ENCODE assay signal across 16 cellular contexts in the genomic region with DNA sequence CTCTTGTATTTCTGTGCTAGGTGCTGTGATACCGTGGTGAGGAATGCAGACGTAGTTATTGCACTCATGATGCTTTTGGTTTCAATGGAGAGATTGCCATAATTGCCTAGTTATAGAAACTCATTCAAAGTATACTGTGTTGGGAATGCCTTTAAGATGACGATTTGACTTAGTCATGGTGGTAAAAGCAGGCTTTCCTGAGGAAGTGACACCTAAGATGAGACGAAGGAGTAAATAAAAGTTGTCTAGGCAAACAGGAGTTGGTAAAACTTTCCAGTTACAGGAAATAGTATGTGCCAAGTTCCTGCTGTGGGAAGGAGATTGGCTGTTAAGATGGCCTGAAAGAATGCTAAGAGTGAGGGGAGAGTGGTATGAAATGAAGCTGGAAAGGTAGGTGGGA. TPM values are rescaled to one million over a fixed set of nuclear protein-coding genes. Genes with fewer than 3 reads are reported as not detected.
DNase-seq lines count a peak whose midpoint lies in the region; FAIRE-seq and TF ChIP-seq lines count a peak whose summit lies in the region.
"Had no signal": no experiment of that assay in that cellular context is flagged by ENCODE, and none has a peak within 500 bp of the region (broad histone marks: within the 10 kb centered on the region; RNA-seq: fewer than 3 reads in every experiment).

No MANE protein-coding gene starts in this region.

- H3K4me2 ChIP-seq in BLaER1 treated with 17β-estradiol and CSF1 and Interleukin-3, amounts not matched to agents 10 nM and 100 nM, result peak overlapping the region in 7 of 11 experiments; percentile 17 to 53 (median 41); a peak in 9 of 22 replicates
- peak overlapping the region; percentile 42 for H3K4me2 ChIP-seq in astrocyte (ENCODE audit: low read length)
- H3K4me2 ChIP-seq in keratinocyte (ENCODE audit: control insufficient read depth, extremely low read depth, insufficient read depth, low read depth, low read length), result peak overlapping the region; percentile 44

- H3K9me1 ChIP-seq in keratinocyte (ENCODE audit: control insufficient read depth, extremely low read depth, insufficient read depth, low read length), result no peaks in the 10 kb centered on the region

- no peaks in the 10 kb centered on the region for H4K20me1 ChIP-seq in BLaER1 treated with 17β-estradiol and CSF1 and Interleukin-3, amounts not matched to agents 10 nM and 100 nM
- H4K20me1 ChIP-seq in astrocyte (ENCODE audit: insufficient read depth, low read length) (peaks cover 6% of the 10 kb centered on the region), keratinocyte (ENCODE audit: control insufficient read depth, extremely low read depth, insufficient read depth, low read length) (no peaks in the 10 kb centered on the region)

- peaks cover 3% of the 10 kb centered on the region for H3K36me3 Mint-ChIP-seq in astrocyte (ENCODE audit: low read depth, unreplicated experiment)

- dilution Hi-C loops in keratinocyte (cut with MboI; ENCODE audit: extremely low pct_ligation_motif_present, low sequenced_read_pairs), result no loop called here

- in situ Hi-C loops in GM13976 (cut with MboI; ENCODE audit: low sequenced_read_pairs, unreplicated experiment), result no loop called here

- H3K79me2 ChIP-seq in astrocyte (ENCODE audit: insufficient read depth, low read length) (no peaks in the 10 kb centered on the region), keratinocyte (ENCODE audit: control insufficient read depth, insufficient read depth, low read length) (no peaks in the 10 kb centered on the region)
- H3K79me2 ChIP-seq: parathyroid adenoma had no signal

- H3K4me3 ChIP-seq in BLaER1 treated with 17β-estradiol and CSF1 and Interleukin-3, amounts not matched to agents 10 nM and 100 nM, result no peak overlapping the region
- H3K4me3 ChIP-seq in astrocyte (ENCODE audit: insufficient read depth, low read depth, low read length) (no peak overlapping the region), keratinocyte (ENCODE audit: control insufficient read depth in 2 of 3, extremely low read depth in 1 of 3, insufficient read depth in 2 of 3, low read depth in 1 of 3, low read length in 3 of 3) (no peak overlapping the region)
- H3K4me3 ChIP-seq: testis had no signal

- peaks cover 0 to 9% (median 3%) of the 10 kb centered on the region in 10 experiments; a peak in 10 of 20 replicates for H3K4me1 ChIP-seq in BLaER1 treated with 17β-estradiol and CSF1 and Interleukin-3, amounts not matched to agents 10 nM and 100 nM
- H3K4me1 ChIP-seq in astrocyte (ENCODE audit: insufficient read depth, low read length) (peaks cover 8% of the 10 kb centered on the region), keratinocyte (ENCODE audit: control insufficient read depth, extremely low read depth, insufficient read depth, low read length) (peaks cover 16% of the 10 kb centered on the region)
- H3K4me1 ChIP-seq: parathyroid adenoma, testis had no signal

- no peaks in the 10 kb centered on the region for H3K9me3 ChIP-seq in BLaER1 treated with 17β-estradiol and CSF1 and Interleukin-3, amounts not matched to agents 10 nM and 100 nM (replicated peaks in 1 of 11)
- H3K9me3 ChIP-seq in astrocyte (ENCODE audit: insufficient read depth, low read depth, low read length) (no peaks in the 10 kb centered on the region), keratinocyte (ENCODE audit: control insufficient read depth, low read depth, low read length) (no peaks in the 10 kb centered on the region)
- H3K9me3 ChIP-seq: testis had no signal

- peak; percentile 29 for FAIRE-seq in astrocyte (lab: Jason Lieb, UNC)
- FAIRE-seq in keratinocyte (lab: Jason Lieb, UNC), result peak; percentile 85
- FAIRE-seq: frontal cortex had no signal

- H2AFZ ChIP-seq in astrocyte (ENCODE audit: low read depth, low read length) (no peak overlapping the region), keratinocyte (ENCODE audit: control insufficient read depth, low read length) (peak overlapping the region; percentile 43)
- H2AFZ ChIP-seq: parathyroid adenoma had no signal

- TF ChIP-seq CTCF in astrocyte (IDR thresholded peaks at IDR 0.05; ENCODE audit: insufficient read depth, low read depth, low read length) (no peak), keratinocyte (optimal IDR thresholded peaks at IDR 0.05 in 1 of 3, IDR thresholded peaks at IDR 0.05 in 1 of 3, conservative IDR thresholded peaks at IDR 0.05 in 1 of 3; ENCODE audit: extremely low read depth in 1 of 3, insufficient read depth in 2 of 3, low read length in 3 of 3) (no peak), GM13976 (IDR thresholded peaks at IDR 0.05; ENCODE audit: borderline replicate concordance, control extremely low read depth, extremely low read depth, insufficient read depth, missing control alignments) (no peak)

- no peaks in the 10 kb centered on the region for H3K9me3 Mint-ChIP-seq in astrocyte (ENCODE audit: unreplicated experiment)
- H3K9me3 Mint-ChIP-seq: activated CD4-positive, alpha-beta T cell treated with anti-CD3 and anti-CD28 coated beads, Interleukin-2, amount 10 ng/mL, durations not matched to agents 7 days and 5 days had no signal

- peaks cover 28% of the 10 kb centered on the region for H3K4me1 Mint-ChIP-seq in astrocyte (ENCODE audit: low read depth, unreplicated experiment)

- no peak overlapping the region for H3K9ac ChIP-seq in BLaER1 treated with 17β-estradiol and CSF1 and Interleukin-3, amounts not matched to agents 10 nM and 100 nM
- H3K9ac ChIP-seq in astrocyte (ENCODE audit: low read length) (no peak overlapping the region), keratinocyte (ENCODE audit: control insufficient read depth, extremely low read depth, insufficient read depth, low read length) (peak overlapping the region; percentile 24)
- H3K9ac ChIP-seq: parathyroid adenoma had no signal

- H3K27me3 Mint-ChIP-seq in astrocyte (ENCODE audit: low read depth, unreplicated experiment), result no peaks in the 10 kb centered on the region
- H3K27me3 Mint-ChIP-seq: activated CD4-positive, alpha-beta T cell treated with anti-CD3 and anti-CD28 coated beads, Interleukin-2, amount 10 ng/mL, durations not matched to agents 7 days and 5 days had no signal

- no peak overlapping the region for H3K4me3 Mint-ChIP-seq in astrocyte (ENCODE audit: unreplicated experiment)
- H3K4me3 Mint-ChIP-seq: activated CD4-positive, alpha-beta T cell treated with anti-CD3 and anti-CD28 coated beads, Interleukin-2, amount 10 ng/mL, durations not matched to agents 7 days and 5 days had no signal

- H3K27me3 ChIP-seq in BLaER1 treated with 17β-estradiol and CSF1 and Interleukin-3, amounts not matched to agents 10 nM and 100 nM, result no peaks in the 10 kb centered on the region
- H3K27me3 ChIP-seq in astrocyte (ENCODE audit: insufficient read depth, low read length), result no peaks in the 10 kb centered on the region
- H3K27me3 ChIP-seq in keratinocyte (ENCODE audit: control insufficient read depth, extremely low read depth, insufficient read depth, low read length), result no peaks in the 10 kb centered on the region
- H3K27me3 ChIP-seq: testis had no signal

- peak overlapping the region; percentile 63 for H3K27ac Mint-ChIP-seq in astrocyte (ENCODE audit: unreplicated experiment)
- H3K27ac Mint-ChIP-seq: activated CD4-positive, alpha-beta T cell treated with anti-CD3 and anti-CD28 coated beads, Interleukin-2, amount 10 ng/mL, durations not matched to agents 7 days and 5 days had no signal

- H3K36me3 ChIP-seq in BLaER1 treated with 17β-estradiol and CSF1 and Interleukin-3, amounts not matched to agents 10 nM and 100 nM, result peaks cover 0 to 13% (median 5%) of the 10 kb centered on the region in 11 experiments; a peak in 7 of 22 replicates
- H3K36me3 ChIP-seq in astrocyte (ENCODE audit: insufficient read depth, low read length) (no peaks in the 10 kb centered on the region), keratinocyte (ENCODE audit: control insufficient read depth in 2 of 2, extremely low read depth in 1 of 2, insufficient read depth in 2 of 2, low read length in 2 of 2) (no peaks in the 10 kb centered on the region)

- no peak overlapping the region for H3K27ac ChIP-seq in BLaER1 treated with 17β-estradiol and CSF1 and Interleukin-3, amounts not matched to agents 10 nM and 100 nM
- H3K27ac ChIP-seq in astrocyte (ENCODE audit: low read depth, low read length), result peak overlapping the region; percentile 37
- H3K27ac ChIP-seq in keratinocyte (ENCODE audit: control insufficient read depth, insufficient read depth, low read length), result peak overlapping the region; percentile 74
- H3K27ac ChIP-seq: parathyroid adenoma, testis had no signal

- DNase-seq in HT1080 (ENCODE audit: low read depth) (peak; percentile 95), astrocyte (ENCODE audit: low read depth) (peak; percentile 85), keratinocyte (ENCODE audit: low read depth, low spot score) (peak; percentile 49), GM13976 (ENCODE audit: low spot score) (no peak), hippocampal formation (lab: John Stamatoyannopoulos, UW) (no peak)
- DNase-seq in activated CD4-positive, alpha-beta T cell treated with anti-CD3 and anti-CD28 coated beads for 1 hour, result no peak
- DNase-seq in activated CD4-positive, alpha-beta T cell treated with anti-CD3 and anti-CD28 coated beads, Interleukin-2, amount 50 U/mL, for 1 hour, result no peak
- DNase-seq: activated CD4-positive, alpha-beta T cell treated with anti-CD3 and anti-CD28 coated beads, Interleukin-2, amount 10 ng/mL, durations not matched to agents 7 days and 5 days; activated T-cell treated with anti-CD3 and anti-CD28 coated beads, Interleukin-2, amount 50 U/mL, for 48 hours; amniotic stem cell; NCI-H1417 treated with DMSO at 0.1 percent for 48 hours; NCI-H510A; testis had no signal

RNA-seq across cellular contexts. Expression of a gene that starts 48.1 kb away (rescaled TPM):
- total RNA-seq in HT1080 (2014; rRNA removed; shearing (Covaris generic)), result 39.6 and 40.8 TPM in 2 replicates
- 20.5 and 23.0 TPM in 2 replicates for polyA plus RNA-seq in HT1080 (2015; cell fraction: cytosol; rRNA removed)
- 47.2 and 54.7 TPM in 2 replicates for polyA plus RNA-seq in HT1080 (2015; cell fraction: nucleus; rRNA removed)
- 44.4 and 48.2 TPM in 2 replicates for total RNA-seq in astrocyte
- 28.9 to 33.1 TPM (median 31.6 TPM) in 3 replicates for polyA plus RNA-seq in keratinocyte
- polyA plus RNA-seq in keratinocyte (2011; ENCODE audit: low read depth), result 5.3 TPM
- 21.5 and 39.3 TPM in 2 replicates for polyA plus RNA-seq in keratinocyte (2011; cell fraction: cytosol; rRNA removed)
- polyA plus RNA-seq in keratinocyte (2011; cell fraction: nucleus; rRNA removed), result 43.4 and 46.0 TPM in 2 replicates
- polyA plus RNA-seq in keratinocyte (2012; ENCODE audit: low replicate concordance), result 8.8 and 23.7 TPM in 2 replicates
- 51.7 to 114 TPM (median 78.3 TPM) in 3 replicates for polyA minus RNA-seq in keratinocyte
- 39.1 TPM for polyA minus RNA-seq in keratinocyte (2011; cell fraction: cytosol; rRNA and poly(A)+ RNA removed)
- 54.2 and 121 TPM in 2 replicates for polyA minus RNA-seq in keratinocyte (2011; cell fraction: nucleus; rRNA and poly(A)+ RNA removed)

Comparison
In these comparisons a context has a peak if more than half of its experiments do, and no peak if none do; other contexts are left out.
1. H3K27ac ChIP-seq: peak in astrocyte (single experiment) and keratinocyte (single experiment); none in BLaER1 treated with 17β-estradiol and CSF1 and Interleukin-3, amounts not matched to agents 10 nM and 100 nM (0 of 11).
2. DNase-seq: peak in HT1080 (single experiment), astrocyte (single experiment) and keratinocyte (single experiment); none in activated CD4-positive, alpha-beta T cell treated with anti-CD3 and anti-CD28 coated beads for 1 hour (single experiment), activated CD4-positive, alpha-beta T cell treated with anti-CD3 and anti-CD28 coated beads, Interleukin-2, amount 50 U/mL, for 1 hour (single experiment), GM13976 (single experiment) and hippocampal formation (0 of 2).
3. Peak in every context shown above with its lines, with median percentiles within 50 percentile points of each other: H3K4me2 ChIP-seq.